8 cellular contexts compared by ENCODE assay signal in genomic region chr11:66465371-66466224, GRCh38. TPM values are rescaled to one million over a fixed set of nuclear protein-coding genes. Genes with fewer than 3 reads are reported as not detected.
DNase-seq lines count a peak whose midpoint lies in the region; ATAC-seq and TF ChIP-seq lines count a peak whose summit lies in the region.

No MANE protein-coding gene starts in this region.

- H3K4me3 ChIP-seq in RWPE2 (ENCODE audit: severe bottlenecking), result no peak overlapping the region
- H3K4me3 ChIP-seq in fibroblast of mammary gland (ENCODE audit: control insufficient read depth, low read depth, low read length), result peak overlapping the region; percentile 62
- H3K4me3 ChIP-seq in sigmoid colon, result peak overlapping the region; percentile 55 to 92 (median 80)

- H3K4me3 Mint-ChIP-seq in H9, result peak overlapping the region; percentile 82 to 90

- H3K9me3 ChIP-seq in H9 (ENCODE audit: control insufficient read depth, low read depth, low read length) (no peaks in the 10 kb centered on the region), RWPE2 (ENCODE audit: severe bottlenecking) (no peaks in the 10 kb centered on the region), sigmoid colon (no peaks in the 10 kb centered on the region)

- H2BK20ac ChIP-seq in H9 (ENCODE audit: low read depth, low read length, poor library complexity, severe bottlenecking), result no peak overlapping the region

- H3K4me2 ChIP-seq in H9 (ENCODE audit: insufficient read depth, insufficient read length, low read length), result peak overlapping the region; percentile 71

- no peak overlapping the region for H2BK5ac ChIP-seq in H9 (ENCODE audit: insufficient read length, low read length)

- no peak for TF ChIP-seq CTCF in H9 (conservative IDR thresholded peaks at IDR 0.05)
- no peak for TF ChIP-seq CTCF in RWPE2 (IDR thresholded peaks at IDR 0.05; ENCODE audit: poor library complexity, severe bottlenecking)
- no peak for TF ChIP-seq CTCF in fibroblast of mammary gland (conservative IDR thresholded peaks at IDR 0.05; ENCODE audit: control insufficient read depth, insufficient read depth, low read depth, low read length)
- no peak for TF ChIP-seq CTCF in sigmoid colon (IDR thresholded peaks at IDR 0.05)

- no peaks in the 10 kb centered on the region for H3K79me2 ChIP-seq in H9 (ENCODE audit: insufficient read depth, low read length)

- no peaks in the 10 kb centered on the region; the same call in 1 of the 2 replicates for H3K4me1 ChIP-seq in H9 (ENCODE audit: insufficient read depth, low read length)
- H3K4me1 ChIP-seq in RWPE2 (ENCODE audit: insufficient read depth, poor library complexity, severe bottlenecking), result no peaks in the 10 kb centered on the region
- peaks cover 0 to 25% (median 18%) of the 10 kb centered on the region in 4 donors for H3K4me1 ChIP-seq in sigmoid colon

- no peak overlapping the region for H3K23ac ChIP-seq in H9 (ENCODE audit: insufficient read length, low read depth, low read length)

- no peaks in the 10 kb centered on the region for H4K20me1 ChIP-seq in H9 (ENCODE audit: control insufficient read depth, insufficient read depth, insufficient read length)

- H3K56ac ChIP-seq in H9 (ENCODE audit: insufficient read length, low read depth, low read length), result no peak overlapping the region

- H2AK5ac ChIP-seq in H9 (ENCODE audit: insufficient read length, low read length), result no peak overlapping the region

- no peak overlapping the region for H2BK12ac ChIP-seq in H9 (ENCODE audit: insufficient read length, low read depth, low read length)

- no peak overlapping the region for H3K14ac ChIP-seq in H9 (ENCODE audit: insufficient read depth, low read length)

- H3K18ac ChIP-seq in H9 (ENCODE audit: insufficient read length, low read depth, low read length), result no peak overlapping the region

- H3K9ac ChIP-seq in H9 (ENCODE audit: extremely low read depth, insufficient read length, low read length), result peak overlapping the region; percentile 9

- no peaks in the 10 kb centered on the region for H3K79me1 ChIP-seq in H9 (ENCODE audit: insufficient read depth, low read depth, low read length, poor library complexity, severe bottlenecking)

- H2AFZ ChIP-seq in H9 (ENCODE audit: low read length), result no peak overlapping the region

- H2BK120ac ChIP-seq in H9 (ENCODE audit: low read depth, low read length, poor library complexity, severe bottlenecking), result no peak overlapping the region

- H4K8ac ChIP-seq in H9 (replicated peaks; ENCODE audit: insufficient read length, low read depth, low read length), result no peak overlapping the region

- intact Hi-C loops in sigmoid colon (cut with DNase I), result loop anchor here (2.0 kb wide), 1 partner anchor 27 kb away; the partner anchor contains the start of gene MRPL11

- H3K36me3 ChIP-seq in RWPE2 (ENCODE audit: low read depth) (no peaks in the 10 kb centered on the region), sigmoid colon (peaks cover 0 to 7% (median 0%) of the 10 kb centered on the region in 4 donors)

- peaks cover 8% of the 10 kb centered on the region for H3K27me3 Mint-ChIP-seq in H9 (ENCODE audit: low read depth)

- no peak overlapping the region for H3T11ph ChIP-seq in H9 (ENCODE audit: low read length)

- no peak overlapping the region for H2BK15ac ChIP-seq in H9 (ENCODE audit: low read depth, low read length)

- H3K27ac ChIP-seq in H9 (ENCODE audit: insufficient read length, low read depth, low read length), result no peak overlapping the region
- peak overlapping the region; percentile 23 for H3K27ac ChIP-seq in RWPE2 (ENCODE audit: poor library complexity, severe bottlenecking)
- H3K27ac ChIP-seq in sigmoid colon, result peak overlapping the region; percentile 80 to 87 (median 84)

- H3K23me2 ChIP-seq in H9 (ENCODE audit: insufficient read length, low read depth, low read length, poor library complexity, severe bottlenecking), result peaks cover 6% of the 10 kb centered on the region

- DNase-seq in H9 (no peak), RWPE2 (ENCODE audit: low spot score) (no peak), fibroblast of mammary gland (ENCODE audit: low read depth) (no peak), sigmoid colon (no peak), UCSD-AML1 (lab: John Stamatoyannopoulos, UW; ENCODE audit: unreplicated experiment) (no peak), DMS 273 (lab: John Stamatoyannopoulos, UW; ENCODE audit: unreplicated experiment) (no peak), DMS 273 treated with DMSO at 0.1 percent for 48 hours (lab: John Stamatoyannopoulos, UW) (no peak)

- no peak for ATAC-seq in RWPE2 (ENCODE audit: low read depth)
- no peak for ATAC-seq in GM18505 (IDR thresholded peaks at IDR 0.05; ENCODE audit: unreplicated experiment)

- no CpG with 5 or more reads among the region's 19 CpGs for WGBS in H9 (ENCODE audit: extremely low coverage, insufficient read length, low lambda C conversion rate)
- WGBS in sigmoid colon, 2 donors, result 41 to 58% methylated on average over 19 of the region's 19 CpGs

- H3K4ac ChIP-seq in H9 (ENCODE audit: low read depth, low read length), result no peak overlapping the region

- H3K9me3 Mint-ChIP-seq in H9, result peaks cover 16 to 27% of the 10 kb centered on the region in 2 experiments; a peak in 4 of 5 replicates

- peak overlapping the region; percentile 93 to 94 (median 93); a peak in 6 of 7 replicates for H3K27ac Mint-ChIP-seq in H9

- TF ChIP-seq POLR2A in sigmoid colon (IDR thresholded peaks at IDR 0.05), result no peak
- TF ChIP-seq POLR2A in GM18505 (IDR thresholded peaks at IDR 0.05; ENCODE audit: borderline replicate concordance, extremely low read depth, insufficient read depth, insufficient read length), result no peak

- peaks cover 21 to 36% of the 10 kb centered on the region in 2 experiments for H3K4me1 Mint-ChIP-seq in H9

- H3K36me3 Mint-ChIP-seq in H9 (ENCODE audit: insufficient read depth in 1 of 3, low read depth in 3 of 3), result peaks cover 0 to 29% (median 7%) of the 10 kb centered on the region in 3 experiments; a peak in 5 of 7 replicates

- H4K5ac ChIP-seq in H9 (ENCODE audit: insufficient read length, low read depth, low read length), result no peak overlapping the region

- no peak overlapping the region for H4K91ac ChIP-seq in H9 (ENCODE audit: insufficient read length, low read depth, low read length)

- H3K27me3 ChIP-seq in H9 (ENCODE audit: insufficient read depth, low read length) (no peaks in the 10 kb centered on the region), RWPE2 (ENCODE audit: insufficient read depth, poor library complexity, severe bottlenecking) (no peaks in the 10 kb centered on the region), sigmoid colon (no peaks in the 10 kb centered on the region)

- no peak for TF ChIP-seq EP300 in sigmoid colon (IDR thresholded peaks at IDR 0.05)

RNA-seq across cellular contexts. Expression of gene PELI3, which starts 1.1 kb away (rescaled TPM):
- total RNA-seq in H9 (2021) (9.3 and 10.3 TPM in 2 replicates), sigmoid colon (10 to 100 TPM; 16.9 to 26.4 (median 23.0) TPM)
- polyA plus RNA-seq in sigmoid colon, result 1 to 10 TPM; 5.0 to 6.0 (median 5.3) TPM

RNA-seq across cellular contexts. Expression of gene DPP3, which starts 14.6 kb away (rescaled TPM):
- 83.1 and 85.3 TPM in 2 replicates for total RNA-seq in H9 (2021)
- 10 to 100 TPM in 1 of 4 donors, 1 to 10 TPM in 3; 5.1 to 15.5 (median 9.4) TPM for total RNA-seq in sigmoid colon
- polyA plus RNA-seq in sigmoid colon, result 10 to 100 TPM; 33.0 to 86.5 (median 66.6) TPM

RNA-seq across cellular contexts. Expression of gene MRPL11, which starts 26.9 kb away (rescaled TPM):
- total RNA-seq in H9 (2021) (105 and 106 TPM in 2 replicates), sigmoid colon (10 to 100 TPM; 54.2 to 77.8 (median 61.3) TPM)
- 100 to 1,000 TPM in 1 of 3 donors, 10 to 100 TPM in 2; 60.6 to 110 (median 70.3) TPM for polyA plus RNA-seq in sigmoid colon

RNA-seq across cellular contexts. Expression of gene NPAS4, which starts 44.8 kb away (rescaled TPM):
- total RNA-seq in H9 (2021) (1.6 and 1.8 TPM in 2 replicates), sigmoid colon (1 to 10 TPM in 1 of 4 donors, under 1 TPM in 3; 0.49 to 2.5 (median 0.83) TPM)
- under 1 TPM in 1 of 3 donors, not detected in 2; 0.19 TPM for polyA plus RNA-seq in sigmoid colon

RNA-seq across cellular contexts. Expression of gene BBS1, which starts 44.8 kb away (rescaled TPM):
- 27.2 and 29.5 TPM in 2 replicates for total RNA-seq in H9 (2021)
- total RNA-seq in sigmoid colon, result 10 to 100 TPM; 50.2 to 91.4 (median 57.8) TPM
- polyA plus RNA-seq in sigmoid colon, result 10 to 100 TPM in 1 of 3 donors, 1 to 10 TPM in 2; 7.8 to 19.0 (median 9.0) TPM
